ENCODE assay signal across 16 cellular contexts in genomic region chr14:99991306-99991705, GRCh38.
DNase-seq lines count a peak whose midpoint lies in the region; ATAC-seq and TF ChIP-seq lines count a peak whose summit lies in the region.
"Had no signal": no experiment of that assay in that cellular context is flagged by ENCODE, and none has a peak within 500 bp of the region (broad histone marks: within the 10 kb centered on the region; RNA-seq: fewer than 3 reads in every experiment).

No MANE protein-coding gene starts in this region.

- no peak overlapping the region for H2BK20ac ChIP-seq in IMR-90 (ENCODE audit: low read depth, low read length)

- dilution Hi-C loops in IMR-90 (cut with HindIII; ENCODE audit: low sequenced_read_pairs, unreplicated experiment), result no loop called here

- H3K4ac ChIP-seq in IMR-90 (ENCODE audit: low read depth, low read length), result no peak overlapping the region
- no peak overlapping the region for H3K4ac ChIP-seq in mesenchymal stem cell (ENCODE audit: low read depth in 1 of 2, low read length in 2 of 2)

- no peak overlapping the region for H3K4me3 ChIP-seq in IMR-90 (ENCODE audit: insufficient read depth, low read depth, low read length)
- H3K4me3 ChIP-seq in mesenchymal stem cell (ENCODE audit: insufficient read depth in 1 of 2, low read depth in 1 of 2, low read length in 2 of 2), result no peak overlapping the region

- H2AFZ ChIP-seq in IMR-90 (replicated peaks; ENCODE audit: low read length, poor library complexity) (no peak overlapping the region), mesenchymal stem cell (ENCODE audit: low read depth, low read length) (no peak overlapping the region)

- H3K4me1 ChIP-seq in IMR-90 (ENCODE audit: control insufficient read depth, insufficient read depth, low read length) (peaks cover 2% of the 10 kb centered on the region; the same call in 1 of the 2 replicates), mesenchymal stem cell (ENCODE audit: control insufficient read depth, insufficient read depth, low read depth, low read length) (no peaks in the 10 kb centered on the region)
- H3K4me1 ChIP-seq: BE2C had no signal

- H3K9me3 ChIP-seq in IMR-90 (ENCODE audit: control insufficient read depth, insufficient read depth, low read length) (no peaks in the 10 kb centered on the region), mesenchymal stem cell (ENCODE audit: control insufficient read depth, low read length) (no peaks in the 10 kb centered on the region)
- H3K9me3 ChIP-seq: BE2C had no signal

- intact Hi-C loops in IMR-90 (cut with micrococcal nuclease), result no loop called here

- H4K91ac ChIP-seq in IMR-90 (ENCODE audit: insufficient read depth, low read depth, low read length) (no peak overlapping the region), mesenchymal stem cell (ENCODE audit: low read length) (no peak overlapping the region)

- H3K9me1 ChIP-seq in IMR-90 (ENCODE audit: insufficient read depth, low read length), result no peaks in the 10 kb centered on the region

- H2BK15ac ChIP-seq in IMR-90 (ENCODE audit: low read depth, low read length) (no peak overlapping the region), mesenchymal stem cell (ENCODE audit: low read depth, poor library complexity, severe bottlenecking) (no peak overlapping the region)

- no peak overlapping the region for H3K9ac ChIP-seq in IMR-90 (ENCODE audit: low read depth, low read length)
- H3K9ac ChIP-seq in mesenchymal stem cell (ENCODE audit: low read length), result peak overlapping the region; percentile 25

- H3K27ac ChIP-seq in IMR-90 (ENCODE audit: insufficient read depth, low read length) (peak overlapping the region; percentile 40; the same call in 1 of the 2 replicates), mesenchymal stem cell (ENCODE audit: low read length, poor library complexity, severe bottlenecking) (no peak overlapping the region), caudate nucleus (ENCODE audit: low read depth, low read length) (no peak overlapping the region)

- H2BK12ac ChIP-seq in mesenchymal stem cell (ENCODE audit: low read length in 2 of 2), result no peak overlapping the region

- H3K56ac ChIP-seq in IMR-90 (ENCODE audit: extremely low read depth, insufficient read depth, low read length), result 0 out of 2 replicates have a peak overlapping the region, but pooled peaks have one; percentile 12

- H3K14ac ChIP-seq in IMR-90 (replicated peaks; ENCODE audit: low read depth, low read length), result no peak overlapping the region
- H3K14ac ChIP-seq in mesenchymal stem cell (ENCODE audit: low read length in 2 of 2), result no peak overlapping the region

- H2BK5ac ChIP-seq in IMR-90 (ENCODE audit: low read depth, low read length, poor library complexity, severe bottlenecking) (peak overlapping the region; percentile 26), mesenchymal stem cell (ENCODE audit: low read depth, low read length, poor library complexity, severe bottlenecking) (no peak overlapping the region)

- TF ChIP-seq CTCF in IMR-90 (conservative IDR thresholded peaks at IDR 0.05; ENCODE audit: low read depth, low read length), result no peak

- peaks cover 3 to 22% of the 10 kb centered on the region in 2 experiments; a peak in 2 of 4 replicates for H3K79me1 ChIP-seq in IMR-90 (ENCODE audit: low read depth in 1 of 2, low read length in 2 of 2)
- peaks cover 15% of the 10 kb centered on the region for H3K79me1 ChIP-seq in mesenchymal stem cell (replicated peaks; ENCODE audit: low read length, poor library complexity, severe bottlenecking)

- DNase-seq in IMR-90 (peak; percentile 12), fibroblast of gingiva (ENCODE audit: low read depth) (peak; percentile 39), mesenchymal stem cell (no peak), caudate nucleus (lab: John Stamatoyannopoulos, UW) (no peak), DMS53 treated with DMSO at 0.1 percent for 48 hours (lab: John Stamatoyannopoulos, UW; ENCODE audit: unreplicated experiment) (no peak)
- DNase-seq: ACHN; BE2C; C1 segment of cervical spinal cord; CD4-positive, CD25-positive, alpha-beta regulatory T cell; CD8-positive, alpha-beta memory T cell; COR-L47; DMS 273 treated with DMSO at 0.1 percent for 48 hours; DMS53; GOT3; H7 had no signal

- ATAC-seq in IMR-90 (ENCODE audit: low read depth) (no peak), HG02938 (IDR thresholded peaks at IDR 0.05; ENCODE audit: unreplicated experiment) (no peak)

- no peak overlapping the region for H4K5ac ChIP-seq in IMR-90 (ENCODE audit: low read depth, low read length)

- no peak overlapping the region for H3K18ac ChIP-seq in IMR-90 (ENCODE audit: low read depth, low read length)
- no peak overlapping the region for H3K18ac ChIP-seq in mesenchymal stem cell (ENCODE audit: low read depth in 1 of 2, low read length in 2 of 2)

- H3K36me3 ChIP-seq in IMR-90 (ENCODE audit: control insufficient read depth, insufficient read depth, low read length) (no peaks in the 10 kb centered on the region), mesenchymal stem cell (ENCODE audit: control insufficient read depth in 1 of 2, insufficient read depth in 2 of 2, low read depth in 1 of 2, low read length in 2 of 2) (no peaks in the 10 kb centered on the region)
- H3K36me3 ChIP-seq: BE2C had no signal

- no peak for TF ChIP-seq POLR2A in IMR-90 (IDR thresholded peaks at IDR 0.05; ENCODE audit: low read depth, low read length)

- no peak overlapping the region for H2AK9ac ChIP-seq in IMR-90 (replicated peaks; ENCODE audit: low read depth, low read length, poor library complexity)

- no peaks in the 10 kb centered on the region for H4K20me1 ChIP-seq in IMR-90 (ENCODE audit: insufficient read depth, low read length)

- TF ChIP-seq RAD21 in IMR-90 (IDR thresholded peaks at IDR 0.05; ENCODE audit: low read length), result no peak

- POLR2A ChIA-PET in IMR-90 (lab: Charles Lee; ENCODE audit: unreplicated experiment), result no interaction called here

- H2BK120ac ChIP-seq in IMR-90 (ENCODE audit: low read depth, low read length), result no peak overlapping the region
- no peak overlapping the region for H2BK120ac ChIP-seq in mesenchymal stem cell (ENCODE audit: low read depth, low read length)

- H3K4me2 ChIP-seq in IMR-90 (ENCODE audit: low read depth, low read length), result peak overlapping the region; percentile 48
- H3K4me2 ChIP-seq in mesenchymal stem cell (ENCODE audit: low read length, poor library complexity, severe bottlenecking), result no peak overlapping the region

- H3K27me3 ChIP-seq in IMR-90 (ENCODE audit: control insufficient read depth, insufficient read depth, low read length) (no peaks in the 10 kb centered on the region), mesenchymal stem cell (ENCODE audit: control insufficient read depth in 1 of 2, insufficient read depth in 1 of 2, low read length in 2 of 2) (no peaks in the 10 kb centered on the region)
- H3K27me3 ChIP-seq: BE2C had no signal

- H3K23ac ChIP-seq in IMR-90 (ENCODE audit: low read depth, low read length) (no peak overlapping the region), mesenchymal stem cell (ENCODE audit: low read length in 2 of 2) (no peak overlapping the region)

- H4K8ac ChIP-seq in IMR-90 (ENCODE audit: low read depth in 2 of 2, low read length in 2 of 2), result 0 out of 4 replicates have a peak overlapping the region, but pooled peaks of 1 of the 2 experiments have one; percentile 65
- no peak overlapping the region for H4K8ac ChIP-seq in mesenchymal stem cell (ENCODE audit: low read length)

- CTCF ChIA-PET in IMR-90 (lab: Yijun Ruan, JAX), result no interaction called here

- WGBS in IMR-90 (ENCODE audit: extremely low coverage in 2 of 2, insufficient read length in 1 of 2), 2 experiments, result no CpG with 5 or more reads among the region's 6 CpGs
- 95% methylated on average over 3 of the region's 6 CpGs for WGBS in mesenchymal stem cell

- no peak overlapping the region for H2AK5ac ChIP-seq in IMR-90 (ENCODE audit: low read depth, low read length)
- H2AK5ac ChIP-seq in mesenchymal stem cell (ENCODE audit: low read length, severe bottlenecking), result no peak overlapping the region

- in situ Hi-C loops in IMR-90 (cut with MboI; ENCODE audit: low sequenced_read_pairs), result no loop called here

- no TSS peak for BruUV-seq in IMR-90 (replicated peaks; lab: Mats Ljungman, UMichigan)

TF ChIP-seq in IMR-90, 13 proteins besides CTCF, POLR2A, EP300 and RAD21:
- no peak for TF ChIP-seq MAFK (IDR thresholded peaks at IDR 0.05; ENCODE audit: low read depth, low read length)
- no peak for TF ChIP-seq MXI1 (IDR thresholded peaks at IDR 0.05; ENCODE audit: borderline replicate concordance, low read depth, low read length)
- no peak for TF ChIP-seq USF2 (IDR thresholded peaks at IDR 0.05; ENCODE audit: low read depth, low read length)
- TF ChIP-seq RCOR1 (IDR thresholded peaks at IDR 0.05; ENCODE audit: insufficient replicate concordance, low read length), result no peak
- TF ChIP-seq MAZ (IDR thresholded peaks at IDR 0.05; ENCODE audit: borderline replicate concordance, low read depth, low read length), result no peak
- no peak for TF ChIP-seq CHD1 (IDR thresholded peaks at IDR 0.05; ENCODE audit: low read depth, low read length)
- TF ChIP-seq NFE2L2 (IDR thresholded peaks at IDR 0.05; ENCODE audit: low read depth, low read length), result no peak
- TF ChIP-seq RFX5 (IDR thresholded peaks at IDR 0.05; ENCODE audit: low read depth, low read length), result no peak
- TF ChIP-seq CEBPB (IDR thresholded peaks at IDR 0.05; ENCODE audit: low read depth, low read length), result no peak
- TF ChIP-seq FOS (IDR thresholded peaks at IDR 0.05; ENCODE audit: low read depth, low read length), result no peak
- TF ChIP-seq SMC3 (IDR thresholded peaks at IDR 0.05; ENCODE audit: low read depth, low read length), result no peak

Comparison
In these comparisons a context has a peak if more than half of its experiments do, and no peak if none do; other contexts are left out.
1. DNase-seq: peak in IMR-90 (single experiment) and fibroblast of gingiva (single experiment); none in mesenchymal stem cell (single experiment), caudate nucleus (0 of 61) and DMS53 treated with DMSO at 0.1 percent for 48 hours (single experiment).